Comparison of ENCODE assay signal across 8 cellular contexts in genomic region chr1:76154213-76154956, GRCh38.
DNase-seq lines count a peak whose midpoint lies in the region; ATAC-seq lines count a peak whose summit lies in the region.

No MANE protein-coding gene starts in this region.

- H3K4me3 ChIP-seq in esophagus (ENCODE audit: low read depth in 1 of 2, low read length in 2 of 2) (peak overlapping the region in 1 of 2 donors; percentile 44), muscle layer of duodenum (ENCODE audit: low read depth in 1 of 2, low read length in 2 of 2) (peak overlapping the region; percentile 63 to 77)

- H3K27me3 ChIP-seq in esophagus (ENCODE audit: control insufficient read depth in 1 of 2, insufficient read depth in 2 of 2, low read length in 2 of 2) (no peaks in the 10 kb centered on the region), muscle layer of duodenum (ENCODE audit: low read depth, low read length) (no peaks in the 10 kb centered on the region)

- DNase-seq in DMS 273 (lab: John Stamatoyannopoulos, UW; ENCODE audit: unreplicated experiment) (peak; percentile 85), HUDEP-2 (lab: John Stamatoyannopoulos, UW; ENCODE audit: unreplicated experiment in 76 of 76) (peak in 58 of 76 experiments; percentile 3 to 78 (median 38)), NOMO-1 treated with dmso at 0.1 percent for 144 hours (lab: John Stamatoyannopoulos, UW; ENCODE audit: unreplicated experiment) (peak; percentile 50), activated T-cell treated with anti-CD3 and anti-CD28 coated beads for 1 hour (ENCODE audit: low read depth) (peak; percentile 76)
- peak; percentile 51 to 66 for DNase-seq in stimulated activated CD8-positive, alpha-beta memory T cell treated with anti-CD3 and anti-CD28 coated beads, Interleukin-7, amount 100 ng/mL, for 1 hour (ENCODE audit: low read depth in 2 of 2)

- ATAC-seq in GM21447 (IDR thresholded peaks at IDR 0.05; ENCODE audit: unreplicated experiment): peak; percentile 96

- H3K9me3 ChIP-seq in esophagus (ENCODE audit: control insufficient read depth in 2 of 2, insufficient read depth in 1 of 2, low read depth in 1 of 2, low read length in 1 of 2): no peaks in the 10 kb centered on the region
- no peaks in the 10 kb centered on the region for H3K9me3 ChIP-seq in muscle layer of duodenum (ENCODE audit: control insufficient read depth in 1 of 2, low read length in 2 of 2)

- no peaks in the 10 kb centered on the region for H3K36me3 ChIP-seq in esophagus (ENCODE audit: control insufficient read depth in 2 of 2, insufficient read depth in 2 of 2, low read length in 1 of 2)
- no peaks in the 10 kb centered on the region for H3K36me3 ChIP-seq in muscle layer of duodenum (ENCODE audit: control insufficient read depth in 1 of 2, insufficient read depth in 2 of 2, low read length in 2 of 2)

- H3K4me1 ChIP-seq in esophagus (ENCODE audit: control insufficient read depth in 2 of 2, insufficient read depth in 2 of 2, low read length in 1 of 2) (peaks cover 0 to 5% of the 10 kb centered on the region in 2 donors), muscle layer of duodenum (ENCODE audit: control insufficient read depth in 1 of 2, insufficient read depth in 2 of 2, low read length in 2 of 2) (peaks cover 0 to 5% of the 10 kb centered on the region in 2 donors)

- H3K27ac ChIP-seq in esophagus (ENCODE audit: low read depth in 2 of 2, low read length in 1 of 2): peak overlapping the region; percentile 22 to 24
- H3K27ac ChIP-seq in muscle layer of duodenum (ENCODE audit: low read length): peak overlapping the region; percentile 45

- WGBS in esophagus, 2 donors: 8 to 9% methylated on average over 17 of the region's 17 CpGs
